Comparison of ENCODE assay signal across 27 cellular contexts in genomic region chr2:61275575-61276184, GRCh38.
"Had no signal": no experiment of that assay in that cellular context is flagged by ENCODE, and none has a peak within 500 bp of the region (broad histone marks: within the 10 kb centered on the region; RNA-seq: fewer than 3 reads in every experiment).

No MANE protein-coding gene starts in this region.

- H3K4me1 ChIP-seq: pancreas, prostate gland, stomach, thyroid gland, upper lobe of left lung, vagina had no signal

- ATAC-seq: left cardiac atrium; left ventricle myocardium superior; pancreas; stimulated activated naive B cell treated with anti-CD40 and anti-IgM and Interleukin-4, amounts not matched to agents 10 μg/mL and 1 μg/mL and 100 μg/mL, for 72 hours; T-cell had no signal

- H3K4me2 ChIP-seq: hepatocyte had no signal

- H3K4me3 Mint-ChIP-seq: activated naive CD8-positive, alpha-beta T cell treated with anti-CD3 and anti-CD28 coated beads, Interleukin-2, amount 10 ng/mL, durations not matched to agents 7 days and 5 days; mesothelial cell of epicardium; naive B cell; stimulated activated naive B cell treated with anti-CD40 and anti-IgM and Interleukin-4, amounts not matched to agents 10 μg/mL and 1 μg/mL and 100 μg/mL, for 72 hours; T-cell had no signal

- H3K36me3 ChIP-seq: prostate gland had no signal

- FAIRE-seq: endothelial cell of umbilical vein, keratinocyte had no signal

- H3K9me3 Mint-ChIP-seq: activated naive CD8-positive, alpha-beta T cell treated with anti-CD3 and anti-CD28 coated beads, Interleukin-2, amount 10 ng/mL, durations not matched to agents 7 days and 5 days; mesothelial cell of epicardium; naive B cell; stimulated activated naive B cell treated with anti-CD40 and anti-IgM and Interleukin-4, amounts not matched to agents 10 μg/mL and 1 μg/mL and 100 μg/mL, for 72 hours; T-cell had no signal

- H3K27me3 Mint-ChIP-seq: activated naive CD8-positive, alpha-beta T cell treated with anti-CD3 and anti-CD28 coated beads, Interleukin-2, amount 10 ng/mL, durations not matched to agents 7 days and 5 days; naive B cell; stimulated activated naive B cell treated with anti-CD40 and anti-IgM and Interleukin-4, amounts not matched to agents 10 μg/mL and 1 μg/mL and 100 μg/mL, for 72 hours; T-cell had no signal

- H3K79me2 ChIP-seq: hepatocyte had no signal

- H3K27me3 ChIP-seq: brain microvascular endothelial cell, esophagus squamous epithelium, hepatocyte, pancreas, stomach, thyroid gland, upper lobe of left lung, vagina had no signal

- H3K9me3 ChIP-seq: esophagus squamous epithelium, pancreas, prostate gland, stomach, thyroid gland, upper lobe of left lung, vagina had no signal

- H3K27ac Mint-ChIP-seq: activated naive CD8-positive, alpha-beta T cell treated with anti-CD3 and anti-CD28 coated beads, Interleukin-2, amount 10 ng/mL, durations not matched to agents 7 days and 5 days; mesothelial cell of epicardium; stimulated activated naive B cell treated with anti-CD40 and anti-IgM and Interleukin-4, amounts not matched to agents 10 μg/mL and 1 μg/mL and 100 μg/mL, for 72 hours; T-cell had no signal

- H3K4me1 Mint-ChIP-seq: mesothelial cell of epicardium; stimulated activated naive B cell treated with anti-CD40 and anti-IgM and Interleukin-4, amounts not matched to agents 10 μg/mL and 1 μg/mL and 100 μg/mL, for 72 hours; T-cell had no signal

- DNase-seq: activated CD4-positive, alpha-beta T cell treated with anti-CD3 and anti-CD28 coated beads for 4 hours; activated CD4-positive, alpha-beta T cell treated with anti-CD3 and anti-CD28 coated beads, Interleukin-2, amount 50 U/mL, for 4 hours; activated effector memory CD4-positive, alpha-beta T cell treated with Interleukin-2 at 50 U/mL for 16 hours; activated naive CD4-positive, alpha-beta T cell treated with Interleukin-2 at 50 U/mL for 16 hours; activated naive CD8-positive, alpha-beta T cell treated with anti-CD3 and anti-CD28 coated beads, Interleukin-2, amount 10 ng/mL, durations not matched to agents 7 days and 5 days; amniotic stem cell; brain microvascular endothelial cell; central memory CD4-positive, alpha-beta T cell; esophagus squamous epithelium; foreskin melanocyte; left cardiac atrium; left ventricle myocardium superior; naive B cell; pancreas; stimulated activated CD4-positive, alpha-beta T cell treated with anti-CD3 and anti-CD28 coated beads, Interleukin-15, amount 100 ng/mL, for 24 hours; stimulated activated CD4-positive, alpha-beta T cell treated with anti-CD3 and anti-CD28 coated beads, Interleukin-2, amount 100 ng/mL, for 24 hours; stimulated activated naive B cell treated with anti-CD40 and anti-IgM and Interleukin-4, amounts not matched to agents 10 μg/mL and 1 μg/mL and 100 μg/mL, for 72 hours; stomach; T-cell; thyroid gland; upper lobe of left lung had no signal

- H2AFZ ChIP-seq: hepatocyte had no signal

- H3K27ac ChIP-seq: brain microvascular endothelial cell, esophagus squamous epithelium, hepatocyte, pancreas, prostate gland, stomach, thyroid gland, upper lobe of left lung, vagina had no signal

- H3K4me3 ChIP-seq: esophagus squamous epithelium, hepatocyte, pancreas, prostate gland, stomach, thyroid gland, upper lobe of left lung, vagina had no signal
